Comparison of ENCODE assay signal across 8 cellular contexts in genomic region chr15:41827880-41828746, GRCh38. TPM values are rescaled to one million over a fixed set of nuclear protein-coding genes. Genes with fewer than 3 reads are reported as not detected.
A peak's percentile ranks its signal among the peaks of the same experiment; 100 is the strongest.
DNase-seq lines count a peak whose midpoint lies in the region; ATAC-seq, FAIRE-seq and TF ChIP-seq lines count a peak whose summit lies in the region.

Gene JMJD7 (plus strand): TSS chr15:41828092. CDS start chr15:41828125, 33 bp downstream.

- peak; percentile 17 for DNase-seq in AG04449 (ENCODE audit: low read depth, low spot score)
- DNase-seq in NCI-H69 (lab: John Stamatoyannopoulos, UW): peak; percentile 87
- DNase-seq in activated CD4-positive, alpha-beta T cell treated with anti-CD3 and anti-CD28 coated beads, Interleukin-2, amount 50 U/mL, for 1 hour: peak; percentile 98
- peak; percentile 38 for DNase-seq in cortex of kidney (lab: John Stamatoyannopoulos, UW)
- DNase-seq in HepG2 (ENCODE audit: low spot score): peak; percentile 61
- peak; percentile 92 for DNase-seq in stimulated activated CD4-positive, alpha-beta T cell treated with anti-CD3 and anti-CD28 coated beads, Interleukin-2, amount 100 ng/mL, for 4 hours (ENCODE audit: low read depth)

- ATAC-seq in GM18870 (IDR thresholded peaks at IDR 0.05; ENCODE audit: unreplicated experiment): peak; percentile 51
- peak; percentile 60 for ATAC-seq in HG03159 (IDR thresholded peaks at IDR 0.05; ENCODE audit: unreplicated experiment)
- ATAC-seq in HepG2: peak; percentile 87

- H4K20me1 ChIP-seq in HepG2 (ENCODE audit: insufficient read depth, low read length): no peaks in the 10 kb centered on the region

- no peaks in the 10 kb centered on the region for H3K9me3 ChIP-seq in HepG2 (ENCODE audit: low read length)

- WGBS in HepG2 (ENCODE audit: low lambda C conversion rate): 5% methylated on average over 11 of the region's 65 CpGs

- H3K36me3 ChIP-seq in HepG2 (replicated peaks in 1 of 2; ENCODE audit: control insufficient read depth in 1 of 2, insufficient read depth in 2 of 2, low read length in 2 of 2): peaks cover 0 to 5% of the 10 kb centered on the region in 2 experiments; a peak in 2 of 5 replicates

- TF ChIP-seq CTCF in AG04449 (IDR thresholded peaks at IDR 0.05; ENCODE audit: insufficient read depth, low read length, missing control alignments): no peak
- TF ChIP-seq CTCF in HepG2 (CRISPR knock-in tag; IDR thresholded peaks at IDR 0.05): no peak; the same call in 1 of the 2 replicates

- peak within 1 kb of the TSS; percentile 90 for H3K4me2 ChIP-seq in HepG2 (ENCODE audit: low read depth, low read length)

- POLR2A ChIA-PET in AG04449 (lab: Yijun Ruan, JAX) (no interaction called here), HepG2 (lab: Yijun Ruan, JAX) (interaction anchor here (0.6 to 1.0 kb wide), 2 partner anchors 54 to 254 kb away, joined by 4 read pairs; partner anchors contain the start of gene MAPKBP1)

- TF ChIP-seq EP300 in HepG2 (IDR thresholded peaks at IDR 0.05; ENCODE audit: low read depth in 2 of 2, low read length in 2 of 2): no peak
- no peak for TF ChIP-seq EP300 in HepG2 (CRISPR knock-in tag; IDR thresholded peaks at IDR 0.05; ENCODE audit: borderline replicate concordance)

- H2AFZ ChIP-seq in HepG2 (ENCODE audit: low read length): peak within 1 kb of the TSS; percentile 61

- FAIRE-seq in HepG2 (lab: Jason Lieb, UNC): no peak

- CTCF ChIA-PET in AG04449 (lab: Yijun Ruan, JAX) (interaction anchor here (0.9 to 9.2 kb wide), 3 partner anchors 17 to 79 kb away, joined by 3 to 98 read pairs (median 5); no protein-coding TSS in a partner anchor), HepG2 (lab: Yijun Ruan, JAX; ENCODE audit: low intra/inter-chr PET ratio, low total read pairs) (no interaction called here)

- H3K79me2 ChIP-seq in HepG2 (ENCODE audit: insufficient read depth, low read length): no peaks in the 10 kb centered on the region

- H3K4me3 ChIP-seq in AG04449 (ENCODE audit: low read depth, low read length) (peak within 1 kb of the TSS; percentile 93), HepG2 (replicated peaks in 1 of 3; ENCODE audit: insufficient read depth in 1 of 3, low read depth in 2 of 3, low read length in 3 of 3) (peak within 1 kb of the TSS; percentile 69 to 99 (median 71))

- in situ Hi-C loops in HepG2 (cut with HindIII; ENCODE audit: extremely low pct_ligation_motif_present, low pct_unique_long_range_greater_than_20kb): no loop called here

- no peak for TF ChIP-seq RAD21 in HepG2 (CRISPR knock-in tag; IDR thresholded peaks at IDR 0.05)

- H3K9ac ChIP-seq in HepG2 (ENCODE audit: insufficient read depth, low read depth, low read length): peak within 1 kb of the TSS; percentile 90

- H3K4me1 ChIP-seq in HepG2 (ENCODE audit: insufficient read depth, low read length): peaks cover 18% of the 10 kb centered on the region

- intact Hi-C loops in HepG2 (cut with micrococcal nuclease; ENCODE audit: unreplicated experiment): no loop called here

- H3K27ac ChIP-seq in HepG2 (ENCODE audit: extremely low read length, insufficient read depth, low read length): peak within 1 kb of the TSS; percentile 42

- peak; percentile 87 to 90 for TF ChIP-seq POLR2A in HepG2 (IDR thresholded peaks at IDR 0.05; ENCODE audit: insufficient read depth in 1 of 2, low read depth in 2 of 2, low read length in 2 of 2)

- BruUV-seq in HepG2 (replicated peaks; lab: Mats Ljungman, UMichigan): TSS peak; percentile 69

- H3K27me3 ChIP-seq in HepG2 (ENCODE audit: control insufficient read depth in 1 of 2, insufficient read depth in 2 of 2, low read length in 2 of 2): no peaks in the 10 kb centered on the region; a peak in 1 of 5 replicates

TF ChIP-seq in HepG2, 621 proteins besides CTCF, POLR2A, EP300 and RAD21 (continues in another document):
- TF ChIP-seq KLF11 (CRISPR knock-in tag; IDR thresholded peaks at IDR 0.05) (no peak), SKI (IDR thresholded peaks at IDR 0.05; ENCODE audit: partially characterized antibody) (no peak), ZNF800 (CRISPR knock-in tag; IDR thresholded peaks at IDR 0.05) (no peak)

RNA-seq across cellular contexts. Expression of gene JMJD7, which starts in this region (rescaled TPM):
- total RNA-seq in HepG2 (2016; rRNA removed; fragmentation: Illumina TruSeq; extraction: Trizol): 5.4 and 7.1 TPM in 2 replicates
- total RNA-seq in HepG2 (2016; cell fraction: cytosol; rRNA removed; fragmentation: Illumina TruSeq; extraction: Trizol; ENCODE audit: low read depth): 0.40 and 0.53 TPM in 2 replicates
- 6.2 and 6.5 TPM in 2 replicates for total RNA-seq in HepG2 (2016; cell fraction: insoluble cytoplasmic fraction; rRNA removed; fragmentation: Illumina TruSeq; extraction: Trizol)
- 2.0 and 2.1 TPM in 2 replicates for total RNA-seq in HepG2 (2016; cell fraction: membrane; rRNA removed; fragmentation: Illumina TruSeq; extraction: Trizol)
- 7.6 and 8.2 TPM in 2 replicates for total RNA-seq in HepG2 (2016; cell fraction: nucleus; rRNA removed; fragmentation: Illumina TruSeq; extraction: Trizol)
- polyA plus RNA-seq in HepG2 (2011; rRNA removed): 6.4 and 7.2 TPM in 2 replicates
- polyA plus RNA-seq in HepG2 (2011; cell fraction: cytosol; rRNA removed): 4.5 and 4.9 TPM in 2 replicates
- polyA plus RNA-seq in HepG2 (2011; cell fraction: nucleus; rRNA removed): 22.2 and 32.3 TPM in 2 replicates
- polyA plus RNA-seq in HepG2 (2012): 3.7 and 5.4 TPM in 2 replicates
- polyA plus RNA-seq in HepG2 (2016; cell fraction: cytosol; fragmentation: Illumina TruSeq; extraction: Trizol; ENCODE audit: low read depth): 2.3 TPM in 2 replicates
- polyA plus RNA-seq in HepG2 (2016; cell fraction: insoluble cytoplasmic fraction; fragmentation: Illumina TruSeq; extraction: Trizol; ENCODE audit: low read depth): 5.3 and 6.2 TPM in 2 replicates
- 2.5 and 2.6 TPM in 2 replicates for polyA plus RNA-seq in HepG2 (2016; cell fraction: membrane; fragmentation: Illumina TruSeq; extraction: Trizol; ENCODE audit: low read depth)
- 17.3 and 19.5 TPM in 2 replicates for polyA plus RNA-seq in HepG2 (2016; cell fraction: nucleus; fragmentation: Illumina TruSeq; extraction: Trizol; ENCODE audit: insufficient read depth, low read depth)
- 7.1 and 9.6 TPM in 2 replicates for polyA minus RNA-seq in HepG2 (2011; rRNA and poly(A)+ RNA removed; ENCODE audit: low replicate concordance)
- polyA minus RNA-seq in HepG2 (2011; cell fraction: cytosol; rRNA and poly(A)+ RNA removed): 1.2 and 4.6 TPM in 2 replicates
- polyA minus RNA-seq in HepG2 (2011; cell fraction: nucleus; rRNA and poly(A)+ RNA removed): 3.2 and 8.8 TPM in 2 replicates

Comparison
In these comparisons a context has a peak if more than half of its experiments do, and no peak if none do; other contexts are left out.
1. Peak in every context shown above with its lines: DNase-seq, ATAC-seq, H3K4me3 ChIP-seq and H3K27ac ChIP-seq.
2. DNase-seq: peak in every context shown above with its lines; median percentile 98 in activated CD4-positive, alpha-beta T cell treated with anti-CD3 and anti-CD28 coated beads, Interleukin-2, amount 50 U/mL, for 1 hour; 92 in stimulated activated CD4-positive, alpha-beta T cell treated with anti-CD3 and anti-CD28 coated beads, Interleukin-2, amount 100 ng/mL, for 4 hours; 87 in NCI-H69; 61 in HepG2; 38 in cortex of kidney; 17 in AG04449.